ENCODE assay signal across 8 cellular contexts in genomic region chr6:83071023-83071422, GRCh38. TPM values are rescaled to one million over a fixed set of nuclear protein-coding genes. Genes with fewer than 3 reads are reported as not detected.
DNase-seq lines count a peak whose midpoint lies in the region; ATAC-seq and TF ChIP-seq lines count a peak whose summit lies in the region.

No MANE protein-coding gene starts in this region.

- H3K27ac ChIP-seq in endodermal cell (ENCODE audit: low read depth, low read length): no peak overlapping the region
- H3K27ac ChIP-seq in effector memory CD4-positive, alpha-beta T cell (ENCODE audit: insufficient read depth, low read length, poor library complexity, severe bottlenecking): no peak overlapping the region

- ATAC-seq in GM21390 (IDR thresholded peaks at IDR 0.05; ENCODE audit: unreplicated experiment): peak; percentile 60
- ATAC-seq in HG03565 (IDR thresholded peaks at IDR 0.05; ENCODE audit: unreplicated experiment): peak; percentile 55

- no peak overlapping the region for H3K4me3 ChIP-seq in endodermal cell (ENCODE audit: low read length)
- no peak overlapping the region for H3K4me3 ChIP-seq in effector memory CD4-positive, alpha-beta T cell (ENCODE audit: insufficient read depth, low read depth, low read length, poor library complexity, severe bottlenecking)

- WGBS in endodermal cell (ENCODE audit: insufficient coverage in 1 of 2, insufficient read length in 1 of 2), 2 experiments: 83 to 85% methylated on average over 3 to 4 of the region's 4 CpGs

- H3K4me1 ChIP-seq in endodermal cell (ENCODE audit: control insufficient read depth, insufficient read depth, low read length): peaks cover 4% of the 10 kb centered on the region
- peaks cover 7% of the 10 kb centered on the region for H3K4me1 ChIP-seq in effector memory CD4-positive, alpha-beta T cell (ENCODE audit: control insufficient read depth, insufficient read depth, low read length, poor library complexity, severe bottlenecking)

- H3K27ac Mint-ChIP-seq in endodermal cell: peak overlapping the region; percentile 80

- peak overlapping the region; percentile 33 for H3K4me3 Mint-ChIP-seq in endodermal cell

- peaks cover 38% of the 10 kb centered on the region for H3K4me1 Mint-ChIP-seq in endodermal cell

- peak; percentile 23 for DNase-seq in Ammon's horn (ENCODE audit: low spot score)
- DNase-seq in endodermal cell: peak; percentile 45
- DNase-seq in retina: no peak
- no peak for DNase-seq in effector memory CD4-positive, alpha-beta T cell
- no peak for DNase-seq in cerebellar nuclear complex (lab: John Stamatoyannopoulos, UW)
- no peak for DNase-seq in activated naive CD4-positive, alpha-beta T cell (lab: John Stamatoyannopoulos, UW)

- H3K9me3 ChIP-seq in endodermal cell (ENCODE audit: control insufficient read depth, low read length): no peaks in the 10 kb centered on the region
- H3K9me3 ChIP-seq in effector memory CD4-positive, alpha-beta T cell (ENCODE audit: control insufficient read depth, low read length): no peaks in the 10 kb centered on the region

- H3K9ac ChIP-seq in endodermal cell (ENCODE audit: extremely low read depth, low read length, poor library complexity, severe bottlenecking): peak overlapping the region; percentile 7

- H3K36me3 Mint-ChIP-seq in endodermal cell (ENCODE audit: low read depth): peaks cover 18% of the 10 kb centered on the region

- peaks cover under 1% of the 10 kb centered on the region for H3K9me3 Mint-ChIP-seq in endodermal cell

- H3K27me3 ChIP-seq in endodermal cell (ENCODE audit: control insufficient read depth, insufficient read depth, low read length, poor library complexity, severe bottlenecking): no peaks in the 10 kb centered on the region
- no peaks in the 10 kb centered on the region for H3K27me3 ChIP-seq in effector memory CD4-positive, alpha-beta T cell (replicated peaks; ENCODE audit: control insufficient read depth, insufficient read depth, low read length, poor library complexity, severe bottlenecking)

- H3K27me3 Mint-ChIP-seq in endodermal cell (ENCODE audit: insufficient read depth): no peaks in the 10 kb centered on the region

- TF ChIP-seq CTCF in endodermal cell (conservative IDR thresholded peaks at IDR 0.05): no peak

- H3K36me3 ChIP-seq in endodermal cell (ENCODE audit: control insufficient read depth, insufficient read depth, low read length): peaks cover 4% of the 10 kb centered on the region
- no peaks in the 10 kb centered on the region for H3K36me3 ChIP-seq in effector memory CD4-positive, alpha-beta T cell (ENCODE audit: control insufficient read depth, insufficient read depth, low read length)

RNA-seq across cellular contexts. Expression of gene DOP1A, which starts 3.6 kb away (rescaled TPM):
- total RNA-seq in endodermal cell: 10 to 100 TPM; 32.2 to 36.0 TPM
- polyA plus RNA-seq in endodermal cell (2013, experiment 1 of 2): 12.3 TPM
- 14.4 TPM for polyA plus RNA-seq in endodermal cell (2013, experiment 2 of 2)

RNA-seq across cellular contexts. Expression of gene UBE3D, which starts 5.4 kb away (rescaled TPM):
- 10 to 100 TPM; 16.2 to 18.0 TPM for total RNA-seq in endodermal cell
- polyA plus RNA-seq in endodermal cell (2013, experiment 1 of 2): 14.2 TPM
- 11.9 TPM for polyA plus RNA-seq in endodermal cell (2013, experiment 2 of 2)

Comparison
In these comparisons a context has a peak if more than half of its experiments do, and no peak if none do; other contexts are left out.
1. DNase-seq: peak in Ammon's horn (single experiment) and endodermal cell (single experiment); none in retina (single experiment), effector memory CD4-positive, alpha-beta T cell (0 of 3), cerebellar nuclear complex (0 of 2) and activated naive CD4-positive, alpha-beta T cell (0 of 4).